ENCODE assay signal across 8 cellular contexts in the genomic region with DNA sequence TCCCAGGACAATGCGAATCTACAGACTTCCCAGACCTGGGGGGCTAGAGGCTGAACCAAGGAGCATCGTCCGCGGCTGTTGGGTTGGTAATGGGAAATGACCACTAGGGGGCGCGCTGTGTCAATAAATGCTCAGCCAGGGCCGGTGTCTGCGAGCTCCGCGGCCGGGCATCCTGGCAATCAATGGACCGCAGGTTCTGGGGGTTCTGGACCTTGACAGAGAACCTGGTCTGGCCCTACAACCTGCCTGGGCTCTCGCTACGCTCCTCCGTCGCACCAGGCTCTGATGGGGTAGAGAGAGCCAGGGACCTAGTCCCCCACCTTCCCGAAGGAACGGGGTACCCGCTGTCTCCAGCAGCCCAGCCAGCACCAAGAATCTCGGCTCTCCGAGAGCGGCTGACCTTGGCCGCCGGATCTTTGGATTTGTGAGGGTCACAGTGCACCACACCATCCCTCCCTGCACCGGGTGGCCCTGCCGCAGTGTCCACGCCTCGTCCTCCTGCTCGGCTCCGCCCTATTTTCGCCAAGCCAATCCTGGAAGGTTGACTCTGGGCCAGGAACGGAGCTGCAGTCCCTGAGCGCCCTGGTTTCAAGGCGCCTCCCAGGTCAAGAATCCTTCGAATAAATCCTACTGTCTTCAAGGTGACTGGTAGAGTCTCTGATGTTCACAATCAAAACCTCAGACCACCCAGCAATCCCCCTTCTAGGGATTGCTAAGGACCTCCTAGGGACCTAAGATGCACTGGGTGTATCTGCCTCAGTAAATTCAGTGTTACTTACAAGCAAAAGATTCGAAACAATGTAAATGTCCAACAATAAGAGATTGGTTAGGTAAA. TPM values are rescaled to one million over a fixed set of nuclear protein-coding genes. Genes with fewer than 3 reads are reported as not detected.
A peak's percentile ranks its signal among the peaks of the same experiment; 100 is the strongest.
DNase-seq lines count a peak whose midpoint lies in the region; ATAC-seq and TF ChIP-seq lines count a peak whose summit lies in the region.

No MANE protein-coding gene starts in this region.

- CTCF ChIA-PET in activated naive CD4-positive, alpha-beta T cell treated with anti-CD3 and anti-CD28 coated beads for 36 hours (lab: Charles Lee), result interaction anchor here (0.6 to 5.5 kb wide), 40 partner anchors 17 to 464 kb away, joined by 3 to 94 read pairs (median 4); partner anchors contain the start of genes CKLF, CMTM1, CMTM2 and CMTM3

- DNase-seq in COLO829 (ENCODE audit: low spot score) (peak; percentile 74), KG1 (lab: John Stamatoyannopoulos, UW) (peak; percentile 80), SJSA1 (ENCODE audit: low read depth in 1 of 2, low spot score in 2 of 2) (peak; percentile 76 to 82), globus pallidus (ENCODE audit: low spot score) (peak; percentile 65), substantia nigra (lab: John Stamatoyannopoulos, UW) (peak in 48 of 49 donors; percentile 20 to 91 (median 74))
- DNase-seq in activated naive CD4-positive, alpha-beta T cell treated with anti-CD3 and anti-CD28 coated beads for 36 hours, result peak; percentile 94

- H3K9me3 Mint-ChIP-seq in activated naive CD4-positive, alpha-beta T cell treated with anti-CD3 and anti-CD28 coated beads for 36 hours, result no peaks in the 10 kb centered on the region

- H3K4me1 ChIP-seq in SJSA1 (replicated peaks) (peaks cover 28% of the 10 kb centered on the region), neutrophil (ENCODE audit: control insufficient read depth in 1 of 2, insufficient read depth in 1 of 2, low read depth in 1 of 2, low read length in 1 of 2) (peaks cover 6 to 8% of the 10 kb centered on the region in 2 experiments)

- H3K27me3 Mint-ChIP-seq in activated naive CD4-positive, alpha-beta T cell treated with anti-CD3 and anti-CD28 coated beads for 36 hours (ENCODE audit: low read depth), result no peaks in the 10 kb centered on the region

- H3K27me3 ChIP-seq in SJSA1 (replicated peaks) (no peaks in the 10 kb centered on the region), neutrophil (peaks cover 65% of the 10 kb centered on the region)

- ATAC-seq in GM21528 (IDR thresholded peaks at IDR 0.05; ENCODE audit: low FRiP score, unreplicated experiment), result peak; percentile 79

- H3K4me3 Mint-ChIP-seq in activated naive CD4-positive, alpha-beta T cell treated with anti-CD3 and anti-CD28 coated beads for 36 hours, result peak overlapping the region; percentile 83

- H3K9me3 ChIP-seq in SJSA1 (replicated peaks) (no peaks in the 10 kb centered on the region), neutrophil (no peaks in the 10 kb centered on the region)

- TF ChIP-seq CTCF in neutrophil (IDR thresholded peaks at IDR 0.05), result peak; percentile 85

- peaks cover 26% of the 10 kb centered on the region for H3K4me1 Mint-ChIP-seq in activated naive CD4-positive, alpha-beta T cell treated with anti-CD3 and anti-CD28 coated beads for 36 hours (ENCODE audit: low read depth)

- H3K36me3 Mint-ChIP-seq in activated naive CD4-positive, alpha-beta T cell treated with anti-CD3 and anti-CD28 coated beads for 36 hours (ENCODE audit: low read depth), result peaks cover 7% of the 10 kb centered on the region

- H3K27ac ChIP-seq in SJSA1, result no peak overlapping the region
- no peak overlapping the region for H3K27ac ChIP-seq in neutrophil
- H3K27ac ChIP-seq in substantia nigra (ENCODE audit: low read depth, low read length, poor library complexity, severe bottlenecking), result peak overlapping the region; percentile 0

- no peak overlapping the region for H3K27ac Mint-ChIP-seq in activated naive CD4-positive, alpha-beta T cell treated with anti-CD3 and anti-CD28 coated beads for 36 hours

- intact Hi-C loops in activated naive CD4-positive, alpha-beta T cell treated with anti-CD3 and anti-CD28 coated beads for 36 hours (cut with micrococcal nuclease), result loop anchor here (1.0 to 5.0 kb wide), 5 partner anchors 68 to 521 kb away; partner anchors contain the start of gene RRAD

- H3K36me3 ChIP-seq in SJSA1 (no peaks in the 10 kb centered on the region), neutrophil (no peaks in the 10 kb centered on the region)

- H3K4me3 ChIP-seq in SJSA1 (peak overlapping the region; percentile 40), neutrophil (ENCODE audit: low read depth in 1 of 2, low read length in 1 of 2) (peak overlapping the region; percentile 48 to 63)

RNA-seq across cellular contexts. Expression of gene BEAN1, which starts 20.3 kb away (rescaled TPM):
- total RNA-seq in SJSA1 (2014; rRNA removed; shearing (Covaris generic)), result not detected in 2 replicates
- not detected for total RNA-seq in activated naive CD4-positive, alpha-beta T cell treated with anti-CD3 and anti-CD28 coated beads for 36 hours

RNA-seq across cellular contexts. Expression of gene CDH5, which starts 40.3 kb away (rescaled TPM):
- total RNA-seq in SJSA1 (2014; rRNA removed; shearing (Covaris generic)), result not detected in 2 replicates
- not detected for total RNA-seq in activated naive CD4-positive, alpha-beta T cell treated with anti-CD3 and anti-CD28 coated beads for 36 hours
